Comparison of ENCODE assay signal across 11 cellular contexts in genomic region chr4:123809864-123810263, GRCh38.
"Had no signal": no experiment of that assay in that cellular context is flagged by ENCODE, and none has a peak within 500 bp of the region (broad histone marks: within the 10 kb centered on the region; RNA-seq: fewer than 3 reads in every experiment).

No MANE protein-coding gene starts in this region.

- H2AFZ ChIP-seq: GM23248, GM23338 had no signal

- H3K4me2 ChIP-seq: GM23338 had no signal

- H3K4me3 Mint-ChIP-seq: GM23338, H9, HFFc6 had no signal

- H3K9ac ChIP-seq: GM23248 had no signal

- H3K27ac Mint-ChIP-seq: GM23338, H9, HFFc6 had no signal

- H3K4me3 ChIP-seq: GM23248, GM23338, HAP-1 had no signal

- H3K9me3 ChIP-seq: HAP-1 had no signal

- DNase-seq: GM23248, GOT3, H7, H9, HCEC 1CT, HFFc6 had no signal

- H3K27ac ChIP-seq: GM23248 had no signal

- H3K36me3 ChIP-seq: HAP-1 had no signal

- FAIRE-seq: H1, H54 had no signal

- ATAC-seq: GM23338, HCT116 had no signal

- H3K9me3 Mint-ChIP-seq: GM23338, H9, HFFc6 had no signal
